16 cellular contexts compared by ENCODE assay signal in genomic region chr11:86569109-86569508, GRCh38.
"Had no signal": no experiment of that assay in that cellular context is flagged by ENCODE, and none has a peak within 500 bp of the region (broad histone marks: within the 10 kb centered on the region; RNA-seq: fewer than 3 reads in every experiment).

No MANE protein-coding gene starts in this region.

- H3K4me3 Mint-ChIP-seq: naive thymus-derived CD4-positive, alpha-beta T cell; stimulated activated naive CD8-positive, alpha-beta T cell treated with anti-CD3 and anti-CD28 coated beads, Interleukin-15, Interleukin-2, amounts not matched to agents 100 ng/mL and 50 ng/mL, for 24 hours had no signal

- H3K36me3 Mint-ChIP-seq: naive thymus-derived CD4-positive, alpha-beta T cell had no signal

- H3K9me3 ChIP-seq: neutrophil, thoracic aorta, transverse colon had no signal

- DNase-seq: cerebellar nuclear complex; dermis blood vessel endothelial cell; foreskin keratinocyte; left colon; left ventricle myocardium superior; naive thymus-derived CD4-positive, alpha-beta T cell; posterior cingulate gyrus; stimulated activated CD4-positive, alpha-beta T cell treated with anti-CD3 and anti-CD28 coated beads, Interleukin-2, amount 100 ng/mL, for 24 hours; stimulated activated CD4-positive, alpha-beta T cell treated with anti-CD3 and anti-CD28 coated beads, Interleukin-4, amount 100 ng/mL, for 4 hours; transverse colon had no signal

- H3K4me3 ChIP-seq: lung, skin epidermis, thoracic aorta, transverse colon had no signal

- H3K27ac Mint-ChIP-seq: stimulated activated naive CD8-positive, alpha-beta T cell treated with anti-CD3 and anti-CD28 coated beads, Interleukin-15, Interleukin-2, amounts not matched to agents 100 ng/mL and 50 ng/mL, for 24 hours had no signal

- H3K27me3 Mint-ChIP-seq: naive thymus-derived CD4-positive, alpha-beta T cell had no signal

- H3K36me3 ChIP-seq: neutrophil, thoracic aorta, transverse colon had no signal

- ATAC-seq: left colon; left ventricle myocardium superior; naive thymus-derived CD4-positive, alpha-beta T cell; sciatic nerve had no signal

- H3K27ac ChIP-seq: foreskin keratinocyte, neutrophil, skin epidermis, thoracic aorta had no signal

- H3K9me3 Mint-ChIP-seq: stimulated activated naive CD8-positive, alpha-beta T cell treated with anti-CD3 and anti-CD28 coated beads, Interleukin-15, Interleukin-2, amounts not matched to agents 100 ng/mL and 50 ng/mL, for 24 hours had no signal

- H3K27me3 ChIP-seq: foreskin keratinocyte, neutrophil, transverse colon had no signal
